ENCODE assay signal across 1 cellular context in genomic region chr14:78143489-78144145, GRCh38.
TF ChIP-seq lines count a peak whose summit lies in the region.

No MANE protein-coding gene starts in this region.

TF ChIP-seq in K562, 482 proteins besides CTCF, POLR2A, EP300 and RAD21:
- no peak for TF ChIP-seq RAD51 (IDR thresholded peaks at IDR 0.05; ENCODE audit: borderline replicate concordance, low read depth)
- TF ChIP-seq ZBTB8A (IDR thresholded peaks at IDR 0.05; ENCODE audit: partially characterized antibody), result no peak
- peak; percentile 85 for TF ChIP-seq FOSL1 (tag; conservative IDR thresholded peaks at IDR 0.05)
- TF ChIP-seq CC2D1A (IDR thresholded peaks at IDR 0.05), result no peak
- TF ChIP-seq RBFOX2 (IDR thresholded peaks at IDR 0.05; ENCODE audit: low read depth, low read length), result no peak
- TF ChIP-seq ZNF76 (CRISPR knock-in tag; IDR thresholded peaks at IDR 0.05; ENCODE audit: borderline replicate concordance), result no peak
- TF ChIP-seq MAFK (IDR thresholded peaks at IDR 0.05; ENCODE audit: low read length), result peak; percentile 50; the same call in 1 of the 2 replicates
- TF ChIP-seq FIP1L1 (IDR thresholded peaks at IDR 0.05; ENCODE audit: low read depth, low read length, poor library complexity, severe bottlenecking), result no peak
- no peak for TF ChIP-seq TAL1 (IDR thresholded peaks at IDR 0.05)
- no peak for TF ChIP-seq U2AF2 (optimal IDR thresholded peaks at IDR 0.05; ENCODE audit: low read depth, low read length)
- no peak for TF ChIP-seq RBM25 (IDR thresholded peaks at IDR 0.05; ENCODE audit: low read depth, low read length, severe bottlenecking)
- no peak for TF ChIP-seq SUPT5H (IDR thresholded peaks at IDR 0.05)
- no peak for TF ChIP-seq RUNX1 (IDR thresholded peaks at IDR 0.05; ENCODE audit: low read depth)
- peak; percentile 40; the same call in 1 of the 2 replicates for TF ChIP-seq C11orf30 (IDR thresholded peaks at IDR 0.05; ENCODE audit: low read depth)
- TF ChIP-seq NFXL1 (CRISPR knock-in tag; IDR thresholded peaks at IDR 0.05), result no peak
- no peak for TF ChIP-seq ZNF41 (CRISPR knock-in tag; conservative IDR thresholded peaks at IDR 0.05)
- peak; percentile 67 for TF ChIP-seq NFE2 (IDR thresholded peaks at IDR 0.05; ENCODE audit: low read depth)
- TF ChIP-seq ZNF217 (CRISPR knock-in tag; IDR thresholded peaks at IDR 0.05), result no peak
- TF ChIP-seq CBX8 (IDR thresholded peaks at IDR 0.05; ENCODE audit: borderline replicate concordance, extremely low read depth, low read depth, low read length, poor library complexity, severe bottlenecking), result no peak
- TF ChIP-seq MAFF (IDR thresholded peaks at IDR 0.05; ENCODE audit: low read length), result peak; percentile 17; the same call in 1 of the 2 replicates
- TF ChIP-seq GTF2A2 (tag; IDR thresholded peaks at IDR 0.05), result no peak
- TF ChIP-seq ZNF449 (CRISPR knock-in tag; IDR thresholded peaks at IDR 0.05), result no peak
- TF ChIP-seq ATF3 (IDR thresholded peaks at IDR 0.05), result peak; percentile 67
- TF ChIP-seq ATF3 (CRISPR knock-in tag; conservative IDR thresholded peaks at IDR 0.05), result no peak
- peak; percentile 63; the same call in 1 of the 2 replicates for TF ChIP-seq JUND (IDR thresholded peaks at IDR 0.05; ENCODE audit: borderline replicate concordance, low read depth, low read length)
- peak; percentile 60; the same call in 1 of the 3 replicates for TF ChIP-seq JUND (tag; IDR thresholded peaks at IDR 0.05; ENCODE audit: borderline replicate concordance, low read depth, low read length)
- no peak for TF ChIP-seq KDM2B (CRISPR knock-in tag; IDR thresholded peaks at IDR 0.05)
- TF ChIP-seq MAFG (tag; conservative IDR thresholded peaks at IDR 0.05), result peak; percentile 73
- peak; percentile 76 for TF ChIP-seq ZNF316 (IDR thresholded peaks at IDR 0.05)
- no peak for TF ChIP-seq USF1 (CRISPR knock-in tag; IDR thresholded peaks at IDR 0.05)
- no peak for TF ChIP-seq TEAD2 (tag; IDR thresholded peaks at IDR 0.05)
- TF ChIP-seq ZNF551 (CRISPR knock-in tag; IDR thresholded peaks at IDR 0.05), result no peak
- TF ChIP-seq CBFA2T2 (conservative IDR thresholded peaks at IDR 0.05), result no peak
- no peak for TF ChIP-seq ZNF407 (IDR thresholded peaks at IDR 0.05; ENCODE audit: low read depth)
- no peak for TF ChIP-seq THAP12 (CRISPR knock-in tag; IDR thresholded peaks at IDR 0.05)
- no peak for TF ChIP-seq GTF2E2 (tag; IDR thresholded peaks at IDR 0.05)
- no peak for TF ChIP-seq ZNF511 (CRISPR knock-in tag; IDR thresholded peaks at IDR 0.05)
- no peak for TF ChIP-seq ARID3B (CRISPR knock-in tag; IDR thresholded peaks at IDR 0.05; ENCODE audit: borderline replicate concordance)
- no peak for TF ChIP-seq HOXB6 (CRISPR knock-in tag; IDR thresholded peaks at IDR 0.05; ENCODE audit: borderline replicate concordance)
- peak; percentile 42 for TF ChIP-seq SMARCA4 (IDR thresholded peaks at IDR 0.05)
- TF ChIP-seq MTA3 (IDR thresholded peaks at IDR 0.05; ENCODE audit: borderline replicate concordance), result no peak
- no peak for TF ChIP-seq NFATC3 (IDR thresholded peaks at IDR 0.05)
- TF ChIP-seq HDGF (IDR thresholded peaks at IDR 0.05), result no peak
- TF ChIP-seq CHD2 (IDR thresholded peaks at IDR 0.05; ENCODE audit: low read depth, low read length), result no peak
- TF ChIP-seq RBM14 (IDR thresholded peaks at IDR 0.05; ENCODE audit: borderline replicate concordance, insufficient read depth, low read depth, low read length), result no peak
- no peak for TF ChIP-seq ZNF408 (CRISPR knock-in tag; IDR thresholded peaks at IDR 0.05; ENCODE audit: low read depth)
- TF ChIP-seq NR2F6 (CRISPR knock-in tag; IDR thresholded peaks at IDR 0.05), result no peak
- no peak for TF ChIP-seq POLR2AphosphoS5 (IDR thresholded peaks at IDR 0.05; ENCODE audit: control insufficient read depth, insufficient read depth, low read depth, low read length)
- no peak for TF ChIP-seq TEAD1 (CRISPR knock-in tag; IDR thresholded peaks at IDR 0.05)
- TF ChIP-seq COPS2 (conservative IDR thresholded peaks at IDR 0.05), result no peak
- no peak for TF ChIP-seq ZNF277 (CRISPR knock-in tag; IDR thresholded peaks at IDR 0.05; ENCODE audit: borderline replicate concordance)
- no peak for TF ChIP-seq HNRNPLL (IDR thresholded peaks at IDR 0.05; ENCODE audit: low read depth, low read length, poor library complexity, severe bottlenecking)
- TF ChIP-seq SNRNP70 (optimal IDR thresholded peaks at IDR 0.05; ENCODE audit: low read depth, low read length), result no peak
- no peak for TF ChIP-seq MCM7 (IDR thresholded peaks at IDR 0.05)
- peak; percentile 33; the same call in 1 of the 2 replicates for TF ChIP-seq BACH1 (tag; IDR thresholded peaks at IDR 0.05)
- TF ChIP-seq ZNF134 (CRISPR knock-in tag; conservative IDR thresholded peaks at IDR 0.05), result no peak
- TF ChIP-seq ZNF263 (CRISPR knock-in tag; IDR thresholded peaks at IDR 0.05; ENCODE audit: borderline replicate concordance), result no peak
- TF ChIP-seq CSDE1 (IDR thresholded peaks at IDR 0.05), result no peak
